9 cellular contexts compared by ENCODE assay signal in genomic region chr1:223776075-223776814, GRCh38.
A peak's percentile ranks its signal among the peaks of the same experiment; 100 is the strongest.
DNase-seq lines count a peak whose midpoint lies in the region; ATAC-seq and TF ChIP-seq lines count a peak whose summit lies in the region.
"Had no signal": no experiment of that assay in that cellular context is flagged by ENCODE, and none has a peak within 500 bp of the region (broad histone marks: within the 10 kb centered on the region; RNA-seq: fewer than 3 reads in every experiment).

No MANE protein-coding gene starts in this region.

- H3K4me3 ChIP-seq in heart right ventricle = no peak overlapping the region
- H3K4me3 ChIP-seq in BE2C (ENCODE audit: low read depth, low read length) = no peak overlapping the region
- H3K4me3 ChIP-seq: adrenal gland had no signal

- H3K36me3 ChIP-seq in heart right ventricle (peaks cover 0 to 100% (median 37%) of the 10 kb centered on the region in 9 donors), BE2C (peaks cover 59% of the 10 kb centered on the region)

- no peaks in the 10 kb centered on the region for H3K27me3 ChIP-seq in heart right ventricle
- no peaks in the 10 kb centered on the region for H3K27me3 ChIP-seq in foreskin keratinocyte
- H3K27me3 ChIP-seq in BE2C = no peaks in the 10 kb centered on the region
- H3K27me3 ChIP-seq: adrenal gland had no signal

- TF ChIP-seq CTCF in heart right ventricle (IDR thresholded peaks at IDR 0.05) (no peak), foreskin keratinocyte (conservative IDR thresholded peaks at IDR 0.05) (no peak), BE2C (IDR thresholded peaks at IDR 0.05; ENCODE audit: low read depth, low read length) (no peak)

- intact Hi-C loops in heart right ventricle (cut with DNase I) (no loop called here), Right ventricle myocardium superior (cut with DNase I) (no loop called here)

- H3K9me3 ChIP-seq in heart right ventricle = no peaks in the 10 kb centered on the region
- no peaks in the 10 kb centered on the region for H3K9me3 ChIP-seq in BE2C
- H3K9me3 ChIP-seq: adrenal gland had no signal

- H3K4me1 ChIP-seq in heart right ventricle (peaks cover 9 to 55% (median 30%) of the 10 kb centered on the region in 9 donors), foreskin keratinocyte (peaks cover 27% of the 10 kb centered on the region), BE2C (no peaks in the 10 kb centered on the region)

- no peak for DNase-seq in heart right ventricle
- DNase-seq in Right ventricle myocardium superior = no peak
- peak; percentile 31 for DNase-seq in activated T-cell treated with anti-CD3 and anti-CD28 coated beads for 48 hours (ENCODE audit: low read depth)
- DNase-seq in foreskin keratinocyte = peak; percentile 89 to 96
- DNase-seq in stimulated activated CD4-positive, alpha-beta T cell treated with anti-CD3 and anti-CD28 coated beads, Interleukin-4, amount 100 ng/mL, for 24 hours = peak; percentile 51
- DNase-seq in NCI-H524 (lab: John Stamatoyannopoulos, UW) = no peak
- no peak for DNase-seq in NOMO-1 treated with dmso at 0.1 percent for 144 hours (lab: John Stamatoyannopoulos, UW; ENCODE audit: unreplicated experiment)
- DNase-seq in BE2C = no peak

- peak in 6 of 8 donors; percentile 28 to 57 (median 55) for ATAC-seq in heart right ventricle
- ATAC-seq in Right ventricle myocardium superior (ENCODE audit: poor library complexity) = no peak
- ATAC-seq in foreskin keratinocyte = peak; percentile 88

- H3K27ac ChIP-seq in heart right ventricle = peak overlapping the region in 8 of 10 donors; percentile 24 to 83 (median 56)
- H3K27ac ChIP-seq in foreskin keratinocyte = no peak overlapping the region

- whole genome bisulfite sequencing in heart right ventricle, 2 donors = 48% methylated on average over 9 of the region's 9 CpGs

Comparison
In these comparisons a context has a peak if more than half of its experiments do, and no peak if none do; other contexts are left out.
1. DNase-seq: peak in activated T-cell treated with anti-CD3 and anti-CD28 coated beads for 48 hours (single experiment), foreskin keratinocyte (2 of 2) and stimulated activated CD4-positive, alpha-beta T cell treated with anti-CD3 and anti-CD28 coated beads, Interleukin-4, amount 100 ng/mL, for 24 hours (single experiment); none in heart right ventricle (0 of 2), Right ventricle myocardium superior (single experiment), NCI-H524 (0 of 2), NOMO-1 treated with dmso at 0.1 percent for 144 hours (single experiment) and BE2C (single experiment).